In the genomic region with DNA sequence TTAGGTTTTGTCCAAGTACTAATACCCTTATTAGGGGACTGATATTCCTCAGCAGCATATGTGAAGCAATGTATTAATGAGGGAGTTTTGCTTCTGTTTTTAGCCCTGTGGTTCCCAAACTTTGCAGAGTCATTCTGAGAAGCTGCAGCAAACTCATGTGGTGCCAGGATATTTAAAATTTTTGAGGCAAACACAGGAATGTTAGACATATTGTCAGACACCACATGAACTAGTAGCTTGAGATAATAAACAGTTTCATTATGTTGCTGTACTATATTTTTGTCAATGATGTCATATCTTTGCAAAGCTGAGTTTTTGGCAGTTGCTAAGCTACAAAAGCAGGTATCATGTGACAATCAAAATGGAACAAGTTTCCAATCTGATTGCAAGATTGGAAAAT, we compare ENCODE assay signal across 9 cellular contexts. TPM values are rescaled to one million over a fixed set of nuclear protein-coding genes. Genes with fewer than 3 reads are reported as not detected.
DNase-seq lines count a peak whose midpoint lies in the region; ATAC-seq and TF ChIP-seq lines count a peak whose summit lies in the region.
"Had no signal": no experiment of that assay in that cellular context is flagged by ENCODE, and none has a peak within 500 bp of the region (broad histone marks: within the 10 kb centered on the region; RNA-seq: fewer than 3 reads in every experiment).

No MANE protein-coding gene starts in this region.

- no peak overlapping the region for H3K27ac ChIP-seq in WERI-Rb-1

- H3K27me3 Mint-ChIP-seq in type B pancreatic cell: no peaks in the 10 kb centered on the region
- H3K27me3 Mint-ChIP-seq: brain had no signal

- H3K27me3 ChIP-seq in WERI-Rb-1 (ENCODE audit: insufficient read depth, low read depth, severe bottlenecking): no peaks in the 10 kb centered on the region

- no peak overlapping the region for H3K27ac Mint-ChIP-seq in type B pancreatic cell
- H3K27ac Mint-ChIP-seq: brain had no signal

- no peaks in the 10 kb centered on the region for H3K4me1 Mint-ChIP-seq in type B pancreatic cell (ENCODE audit: unreplicated experiment)
- H3K4me1 Mint-ChIP-seq: brain had no signal

- TF ChIP-seq POLR2A in NB4 (IDR thresholded peaks at IDR 0.05; ENCODE audit: extremely low read depth, insufficient read length): no peak

- TF ChIP-seq CTCF in AG10803 (conservative IDR thresholded peaks at IDR 0.05; ENCODE audit: low read length) (no peak), NB4 (IDR thresholded peaks at IDR 0.05; ENCODE audit: low read depth, low read length) (no peak), type B pancreatic cell (conservative IDR thresholded peaks at IDR 0.05) (no peak), WERI-Rb-1 (IDR thresholded peaks at IDR 0.05; ENCODE audit: low read depth, low read length) (no peak)

- H3K36me3 ChIP-seq in WERI-Rb-1: peaks cover 14% of the 10 kb centered on the region

- H3K4me3 ChIP-seq in AG10803 (ENCODE audit: low read length) (no peak overlapping the region), NB4 (ENCODE audit: low read depth, low read length) (no peak overlapping the region), WERI-Rb-1 (ENCODE audit: low read depth, low read length) (no peak overlapping the region)

- H3K9me3 ChIP-seq in WERI-Rb-1 (ENCODE audit: severe bottlenecking): no peaks in the 10 kb centered on the region

- H3K9me3 Mint-ChIP-seq in type B pancreatic cell: no peaks in the 10 kb centered on the region
- H3K9me3 Mint-ChIP-seq: brain had no signal

- H3K36me3 Mint-ChIP-seq in type B pancreatic cell: peaks cover 4% of the 10 kb centered on the region

- no peak overlapping the region for H3K4me3 Mint-ChIP-seq in type B pancreatic cell
- H3K4me3 Mint-ChIP-seq: brain had no signal

- peak; percentile 99 for DNase-seq in AG10803 (ENCODE audit: low read depth)
- DNase-seq in NB4 (ENCODE audit: low read depth): peak; percentile 43
- peak; percentile 99 for DNase-seq in fibroblast of peridontal ligament (ENCODE audit: extremely low read depth)
- DNase-seq in type B pancreatic cell (ENCODE audit: extremely low spot score, unreplicated experiment): no peak
- DNase-seq in C1 segment of cervical spinal cord (lab: John Stamatoyannopoulos, UW): no peak
- DNase-seq in WERI-Rb-1: no peak
- DNase-seq in NCI-H69 (lab: John Stamatoyannopoulos, UW): no peak

- ATAC-seq in GM21717 (IDR thresholded peaks at IDR 0.05; ENCODE audit: unreplicated experiment): peak; percentile 58

RNA-seq across cellular contexts. Expression of a gene that starts 36.6 kb away (rescaled TPM):
- total RNA-seq in type B pancreatic cell (ENCODE audit: low replicate concordance): 71.5 and 91.0 TPM in 2 replicates

RNA-seq across cellular contexts. Expression of a gene that starts 37.4 kb away (rescaled TPM):
- total RNA-seq in type B pancreatic cell (ENCODE audit: low replicate concordance): 117 and 138 TPM in 2 replicates

RNA-seq across cellular contexts. Expression of a gene that starts 55.1 kb away (rescaled TPM):
- 7.3 TPM in 2 replicates for total RNA-seq in type B pancreatic cell (ENCODE audit: low replicate concordance)

Comparison
In these comparisons a context has a peak if more than half of its experiments do, and no peak if none do; other contexts are left out.
1. DNase-seq: peak in AG10803 (single experiment), NB4 (single experiment) and fibroblast of peridontal ligament (single experiment); none in type B pancreatic cell (single experiment), C1 segment of cervical spinal cord (0 of 14), WERI-Rb-1 (single experiment) and NCI-H69 (single experiment).